Comparison of ENCODE assay signal across 13 cellular contexts in the genomic region with DNA sequence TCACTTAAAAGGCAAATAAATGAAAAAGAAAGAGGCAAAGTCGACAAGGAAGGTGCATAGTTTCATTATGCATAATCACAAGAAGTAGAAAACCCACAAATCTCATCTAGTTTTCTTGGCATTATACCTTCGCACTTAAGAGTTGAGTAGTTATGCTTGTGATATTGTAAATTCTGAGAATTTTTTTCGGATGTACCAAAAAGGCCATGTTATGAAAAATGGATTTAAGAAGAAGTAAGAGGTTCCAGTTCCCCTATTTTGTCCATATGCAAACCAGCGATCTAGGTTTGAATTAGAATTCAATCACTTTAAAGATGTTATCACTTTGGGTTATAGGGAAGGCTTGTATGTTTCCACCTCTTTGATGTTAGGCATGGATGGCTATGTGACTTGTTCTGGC. TPM values are rescaled to one million over a fixed set of nuclear protein-coding genes. Genes with fewer than 3 reads are reported as not detected.
DNase-seq lines count a peak whose midpoint lies in the region; ATAC-seq and TF ChIP-seq lines count a peak whose summit lies in the region.
"Had no signal": no experiment of that assay in that cellular context is flagged by ENCODE, and none has a peak within 500 bp of the region (broad histone marks: within the 10 kb centered on the region; RNA-seq: fewer than 3 reads in every experiment).

No MANE protein-coding gene starts in this region.

- no peak overlapping the region for H2AK5ac ChIP-seq in H9 (ENCODE audit: insufficient read length, low read length)

- no peak overlapping the region for H2BK20ac ChIP-seq in H9 (ENCODE audit: low read depth, low read length, poor library complexity, severe bottlenecking)

- no peaks in the 10 kb centered on the region for H3K4me1 Mint-ChIP-seq in H9
- H3K4me1 Mint-ChIP-seq: T-helper 17 cell had no signal

- peak; percentile 84 for ATAC-seq in GM18499 (IDR thresholded peaks at IDR 0.05; ENCODE audit: insufficient read depth, unreplicated experiment)
- ATAC-seq in GM19463 (IDR thresholded peaks at IDR 0.05; ENCODE audit: unreplicated experiment), result peak; percentile 86
- peak; percentile 89 for ATAC-seq in HG02884 (IDR thresholded peaks at IDR 0.05; ENCODE audit: unreplicated experiment)
- ATAC-seq in HG03521 (IDR thresholded peaks at IDR 0.05; ENCODE audit: unreplicated experiment), result peak; percentile 70
- ATAC-seq: T-helper 17 cell had no signal

- H2BK120ac ChIP-seq in H9 (ENCODE audit: low read depth, low read length, poor library complexity, severe bottlenecking), result no peak overlapping the region

- no peak overlapping the region for H2BK5ac ChIP-seq in H9 (ENCODE audit: insufficient read length, low read length)

- in situ Hi-C loops in KBM-7 (cut with MboI; ENCODE audit: low pct_unique_long_range_greater_than_20kb, low sequenced_read_pairs), result no loop called here

- no peak for TF ChIP-seq CTCF in H9 (conservative IDR thresholded peaks at IDR 0.05)

- no peaks in the 10 kb centered on the region for H3K4me1 ChIP-seq in H9 (ENCODE audit: insufficient read depth, low read length)

- no peak overlapping the region for H3K4me2 ChIP-seq in H9 (ENCODE audit: insufficient read depth, insufficient read length, low read length)

- no peak overlapping the region for H4K5ac ChIP-seq in H9 (ENCODE audit: insufficient read length, low read depth, low read length)

- H3K79me1 ChIP-seq in H9 (ENCODE audit: insufficient read depth, low read depth, low read length, poor library complexity, severe bottlenecking), result no peaks in the 10 kb centered on the region

- H3K27me3 Mint-ChIP-seq in H9 (ENCODE audit: low read depth), result peaks cover under 1% of the 10 kb centered on the region

- H3T11ph ChIP-seq in H9 (ENCODE audit: low read length), result no peak overlapping the region

- no peaks in the 10 kb centered on the region for H3K23me2 ChIP-seq in H9 (ENCODE audit: insufficient read length, low read depth, low read length, poor library complexity, severe bottlenecking)

- no peak overlapping the region for H2AFZ ChIP-seq in H9 (ENCODE audit: low read length)

- H3K9ac ChIP-seq in H9 (ENCODE audit: extremely low read depth, insufficient read length, low read length), result no peak overlapping the region

- DNase-seq in KBM-7 (no peak), H9 (no peak), SKM-1 treated with dmso at 0.1 percent for 144 hours (lab: John Stamatoyannopoulos, UW; ENCODE audit: unreplicated experiment) (no peak)
- no peak for DNase-seq in activated T-cell treated with anti-CD3 and anti-CD28 coated beads, Interleukin-2, amount 50 U/mL, for 1 hour
- DNase-seq: retina, T-helper 17 cell had no signal

- no peak overlapping the region for H4K8ac ChIP-seq in H9 (replicated peaks; ENCODE audit: insufficient read length, low read depth, low read length)

- H3K36me3 Mint-ChIP-seq in H9 (ENCODE audit: insufficient read depth in 1 of 3, low read depth in 3 of 3), result no peaks in the 10 kb centered on the region
- H3K36me3 Mint-ChIP-seq: type B pancreatic cell had no signal

- no peaks in the 10 kb centered on the region for H3K79me2 ChIP-seq in H9 (ENCODE audit: insufficient read depth, low read length)

- no peak overlapping the region for H2BK12ac ChIP-seq in H9 (ENCODE audit: insufficient read length, low read depth, low read length)

- H3K18ac ChIP-seq in H9 (ENCODE audit: insufficient read length, low read depth, low read length), result no peak overlapping the region

- no peaks in the 10 kb centered on the region for H3K27me3 ChIP-seq in H9 (ENCODE audit: insufficient read depth, low read length)

- H4K20me1 ChIP-seq in H9 (ENCODE audit: control insufficient read depth, insufficient read depth, insufficient read length), result no peaks in the 10 kb centered on the region

- no peak overlapping the region for H3K23ac ChIP-seq in H9 (ENCODE audit: insufficient read length, low read depth, low read length)

- WGBS in H9 (ENCODE audit: extremely low coverage, insufficient read length, low lambda C conversion rate), result no CpG with 5 or more reads among the region's 4 CpGs

- no peak overlapping the region for H4K91ac ChIP-seq in H9 (ENCODE audit: insufficient read length, low read depth, low read length)

- no peak overlapping the region for H3K4me3 Mint-ChIP-seq in H9
- H3K4me3 Mint-ChIP-seq: T-helper 17 cell, type B pancreatic cell had no signal

- H3K27ac ChIP-seq in H9 (ENCODE audit: insufficient read length, low read depth, low read length), result no peak overlapping the region
- H3K27ac ChIP-seq: C4-2B had no signal

- H3K56ac ChIP-seq in H9 (ENCODE audit: insufficient read length, low read depth, low read length), result no peak overlapping the region

- no peaks in the 10 kb centered on the region for H3K9me3 ChIP-seq in H9 (ENCODE audit: control insufficient read depth, low read depth, low read length)

- no peak overlapping the region for H3K27ac Mint-ChIP-seq in H9
- H3K27ac Mint-ChIP-seq: T-helper 17 cell, type B pancreatic cell had no signal

- H2BK15ac ChIP-seq in H9 (ENCODE audit: low read depth, low read length), result no peak overlapping the region

- no peak overlapping the region for H3K14ac ChIP-seq in H9 (ENCODE audit: insufficient read depth, low read length)

- H3K4ac ChIP-seq in H9 (ENCODE audit: low read depth, low read length), result no peak overlapping the region

- H3K9me3 Mint-ChIP-seq in H9, result no peaks in the 10 kb centered on the region

RNA-seq across cellular contexts. Expression of gene ERICH3, which starts 7.9 kb away (rescaled TPM):
- not detected in 2 replicates for total RNA-seq in H9 (2021)
- total RNA-seq: mesenteric fat pad, T-helper 17 cell had no signal

RNA-seq across cellular contexts. Expression of gene CRYZ, which starts 51.4 kb away (rescaled TPM):
- total RNA-seq in H9 (2021), result 12.7 and 14.0 TPM in 2 replicates

RNA-seq across cellular contexts. Expression of gene TYW3, which starts 51.5 kb away (rescaled TPM):
- total RNA-seq in H9 (2021), result 10.9 and 12.8 TPM in 2 replicates
